2 cellular contexts compared by ENCODE assay signal in the genomic region with DNA sequence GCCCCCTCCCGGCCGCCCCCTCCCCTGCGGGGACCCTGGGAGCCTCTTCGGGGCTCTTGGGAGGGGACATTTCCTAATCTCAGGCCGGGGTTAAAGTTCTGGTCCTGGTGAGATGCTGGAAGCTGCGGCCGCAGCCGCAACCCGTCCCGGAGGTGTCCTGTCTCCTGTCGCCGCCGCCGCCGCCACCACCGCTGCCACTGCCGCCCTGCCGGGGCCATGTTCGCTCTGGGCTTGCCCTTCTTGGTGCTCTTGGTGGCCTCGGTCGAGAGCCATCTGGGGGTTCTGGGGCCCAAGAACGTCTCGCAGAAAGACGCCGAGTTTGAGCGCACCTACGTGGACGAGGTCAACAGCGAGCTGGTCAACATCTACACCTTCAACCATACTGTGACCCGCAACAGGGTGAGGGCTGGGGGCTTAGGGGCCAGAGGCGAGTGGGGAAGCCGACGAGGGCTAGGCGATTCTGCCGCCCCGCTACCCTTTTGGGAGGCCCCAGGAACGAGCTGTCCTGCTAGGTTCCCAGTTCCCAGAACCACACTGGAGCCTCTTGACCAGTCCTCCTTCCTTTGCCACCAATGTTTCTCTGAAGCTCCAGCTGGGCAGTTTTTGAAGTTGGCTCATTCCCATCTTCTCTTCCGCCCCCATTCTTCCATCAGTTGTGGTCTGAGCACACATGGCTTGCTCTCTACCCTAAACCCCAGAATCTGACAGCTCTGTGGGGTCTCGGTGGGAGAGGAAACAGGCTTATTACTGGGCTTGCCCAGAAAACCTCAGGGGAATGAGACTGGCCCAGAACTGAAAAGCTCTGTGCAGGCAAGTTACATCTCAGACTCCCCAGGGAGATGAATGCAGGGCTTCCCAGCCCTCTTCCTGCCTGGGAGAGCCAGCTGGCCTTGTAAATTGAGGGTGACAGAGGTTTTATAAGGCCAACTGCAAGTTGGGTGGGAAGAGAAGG.
TF ChIP-seq lines count a peak whose summit lies in the region.

No MANE protein-coding gene starts in this region.

TF ChIP-seq in Ishikawa, 13 proteins besides CTCF, POLR2A, EP300 and RAD21:
- TF ChIP-seq TCF12 (IDR thresholded peaks at IDR 0.05; ENCODE audit: low read depth) (no peak), YY1 (IDR thresholded peaks at IDR 0.05; ENCODE audit: low read depth) (0 out of 2 replicates have a peak, but pooled peaks have one; percentile 37)
TF ChIP-seq in Ishikawa: peak in this region for 1.

TF ChIP-seq in H1, 55 proteins besides CTCF, POLR2A, EP300 and RAD21:
- peak; percentile 44 for TF ChIP-seq ASH2L (IDR thresholded peaks at IDR 0.05; ENCODE audit: low read length)
- TF ChIP-seq TBP (IDR thresholded peaks at IDR 0.05; ENCODE audit: low read depth, low read length): no peak
TF ChIP-seq in H1: peak in this region for 1.
